ENCODE assay signal across 15 cellular contexts in the genomic region with DNA sequence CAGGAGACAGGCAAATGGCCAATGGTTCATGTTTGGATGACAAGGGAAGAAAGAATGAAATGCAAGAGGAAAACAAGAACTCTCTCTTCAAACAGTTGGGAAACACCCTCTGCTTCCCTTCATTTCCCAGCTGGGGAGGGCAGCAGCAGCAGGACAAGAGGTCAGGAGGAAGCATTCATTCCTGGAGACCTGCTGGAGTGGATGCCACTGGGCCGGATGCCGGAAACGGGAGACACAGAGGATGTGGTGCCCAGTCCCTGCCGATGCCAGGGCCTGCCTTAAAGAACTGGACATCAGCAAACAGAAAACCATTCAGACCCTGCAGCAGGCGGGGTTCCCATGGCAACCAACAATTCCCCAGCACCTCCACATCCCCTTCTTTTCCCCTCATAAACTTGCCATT.
DNase-seq lines count a peak whose midpoint lies in the region; ATAC-seq and TF ChIP-seq lines count a peak whose summit lies in the region.
"Had no signal": no experiment of that assay in that cellular context is flagged by ENCODE, and none has a peak within 500 bp of the region (broad histone marks: within the 10 kb centered on the region; RNA-seq: fewer than 3 reads in every experiment).

No MANE protein-coding gene starts in this region.

- no peaks in the 10 kb centered on the region for H4K20me1 ChIP-seq in hepatocyte (ENCODE audit: insufficient read depth, poor library complexity, severe bottlenecking)

- 98% methylated on average over 5 of the region's 5 CpGs for WGBS in hepatocyte (ENCODE audit: low lambda C conversion rate, missing lambda C conversion rate)

- no peaks in the 10 kb centered on the region for H3K9me2 ChIP-seq in hepatocyte (replicated peaks; ENCODE audit: insufficient read depth)

- ATAC-seq in HG03095 (IDR thresholded peaks at IDR 0.05; ENCODE audit: unreplicated experiment), result no peak
- ATAC-seq: stimulated activated memory B cell treated with anti-CD40 and anti-IgM and Interleukin-4, amounts not matched to agents 10 μg/mL and 1 μg/mL and 100 μg/mL, for 72 hours had no signal

- DNase-seq in adipocyte (ENCODE audit: low read depth), result peak; percentile 34
- peak; percentile 68 for DNase-seq in fibroblast of villous mesenchyme (ENCODE audit: low read depth)
- DNase-seq in myocyte (ENCODE audit: low read depth), result peak; percentile 82
- peak; percentile 77 to 81 for DNase-seq in tibial artery
- no peak for DNase-seq in hepatocyte (ENCODE audit: low spot score)
- no peak for DNase-seq in T-helper 9 cell
- DNase-seq in SW480 (ENCODE audit: low spot score), result no peak
- DNase-seq: activated naive CD4-positive, alpha-beta T cell treated with anti-CD3 and anti-CD28 coated beads, Interleukin-2, amount 10 ng/mL, durations not matched to agents 7 days and 5 days; CD4-positive, CD25-positive, alpha-beta regulatory T cell; IMR-90; NCI-H1417 treated with DMSO at 0.1 percent for 48 hours; NCI-H526; stimulated activated CD4-positive, alpha-beta T cell treated with anti-CD3 and anti-CD28 coated beads, Interleukin-4, amount 100 ng/mL, for 1 hour had no signal

- H3K9ac ChIP-seq in adipocyte (ENCODE audit: low read length), result no peak overlapping the region

- TF ChIP-seq CTCF in fibroblast of villous mesenchyme (IDR thresholded peaks at IDR 0.05; ENCODE audit: insufficient read depth, low read depth, low read length) (no peak), tibial artery (IDR thresholded peaks at IDR 0.05) (no peak), hepatocyte (IDR thresholded peaks at IDR 0.05; ENCODE audit: poor library complexity) (no peak)

- H3K4me3 ChIP-seq in adipocyte (ENCODE audit: low read length) (no peak overlapping the region), fibroblast of villous mesenchyme (ENCODE audit: low read depth, low read length) (no peak overlapping the region), tibial artery (no peak overlapping the region), hepatocyte (no peak overlapping the region)

- H3K27me3 ChIP-seq in adipocyte (replicated peaks; ENCODE audit: control insufficient read depth, insufficient read depth, low read length) (no peaks in the 10 kb centered on the region), tibial artery (no peaks in the 10 kb centered on the region), hepatocyte (no peaks in the 10 kb centered on the region)

- intact Hi-C loops in tibial artery (cut with DNase I; ENCODE audit: low total_unique reads), result no loop called here

- H3K4me1 ChIP-seq in adipocyte (ENCODE audit: control insufficient read depth, insufficient read depth, low read length), result peaks cover 19% of the 10 kb centered on the region
- peaks cover 0 to 3% (median 2%) of the 10 kb centered on the region in 4 donors for H3K4me1 ChIP-seq in tibial artery
- no peaks in the 10 kb centered on the region for H3K4me1 ChIP-seq in hepatocyte (ENCODE audit: insufficient read depth)

- H3K36me3 ChIP-seq in adipocyte (ENCODE audit: control insufficient read depth, insufficient read depth, low read length, severe bottlenecking) (no peaks in the 10 kb centered on the region), tibial artery (no peaks in the 10 kb centered on the region), hepatocyte (replicated peaks; ENCODE audit: insufficient read depth, low read depth) (no peaks in the 10 kb centered on the region)

- H3K27ac ChIP-seq in tibial artery (no peak overlapping the region), hepatocyte (no peak overlapping the region)

- no peak overlapping the region for H3K4me2 ChIP-seq in hepatocyte

- H2AFZ ChIP-seq in hepatocyte, result no peak overlapping the region

- no peaks in the 10 kb centered on the region for H3K79me2 ChIP-seq in hepatocyte

- H3K9me3 ChIP-seq in adipocyte (ENCODE audit: control insufficient read depth, low read length) (peaks cover 12% of the 10 kb centered on the region), tibial artery (peaks cover 0 to 2% (median 0%) of the 10 kb centered on the region in 3 donors), hepatocyte (ENCODE audit: low read depth) (peaks cover 8% of the 10 kb centered on the region)

Comparison
In these comparisons a context has a peak if more than half of its experiments do, and no peak if none do; other contexts are left out.
1. DNase-seq: peak in adipocyte (single experiment), fibroblast of villous mesenchyme (single experiment), myocyte (single experiment) and tibial artery (2 of 2); none in hepatocyte (single experiment), T-helper 9 cell (single experiment) and SW480 (single experiment).